Comparison of ENCODE assay signal across 32 cellular contexts in the genomic region with DNA sequence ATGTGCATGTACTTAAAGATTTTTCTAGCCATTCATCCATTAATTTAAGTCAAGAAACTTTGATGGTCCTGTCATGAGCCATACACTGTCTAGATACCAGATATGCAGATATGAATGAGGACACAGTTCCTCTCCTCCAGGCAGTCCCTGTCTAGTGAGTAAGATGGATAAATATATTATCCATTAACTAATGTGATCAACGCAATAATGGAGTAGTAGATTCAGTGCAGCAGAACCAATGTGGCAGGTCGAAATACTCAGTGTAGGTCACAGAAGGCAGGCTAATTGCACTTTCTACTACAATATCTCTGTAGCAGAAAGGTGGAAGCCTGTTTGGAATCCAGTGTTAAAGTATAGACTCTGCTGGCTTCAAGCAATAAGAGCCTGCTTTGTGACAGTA.
"Had no signal": no experiment of that assay in that cellular context is flagged by ENCODE, and none has a peak within 500 bp of the region (broad histone marks: within the 10 kb centered on the region; RNA-seq: fewer than 3 reads in every experiment).

No MANE protein-coding gene starts in this region.

- H3K27ac ChIP-seq: brain microvascular endothelial cell, Peyer's patch, SJSA1, WERI-Rb-1 had no signal

- H3K9me3 ChIP-seq: MG63, Peyer's patch, SJSA1 had no signal

- H3K4me1 ChIP-seq: SJSA1 had no signal

- DNase-seq: activated CD4-positive, alpha-beta T cell treated with anti-CD3 and anti-CD28 coated beads for 1 hour; activated CD4-positive, alpha-beta T cell treated with anti-CD3 and anti-CD28 coated beads for 48 hours; activated CD4-positive, CD25-positive, alpha-beta regulatory T cell; activated CD8-positive, alpha-beta T cell treated with anti-CD3 and anti-CD28 coated beads for 36 hours; activated effector memory CD4-positive, alpha-beta T cell treated with anti-CD3 and anti-CD28 coated beads, Interleukin-2, amount 50 U/mL, for 16 hours; activated naive CD4-positive, alpha-beta T cell; activated naive CD4-positive, alpha-beta T cell treated with anti-CD3 and anti-CD28 coated beads, Interleukin-2, amount 50 U/mL, for 16 hours; activated naive CD8-positive, alpha-beta T cell treated with anti-CD3 and anti-CD28 coated beads for 36 hours; activated T-cell treated with anti-CD3 and anti-CD28 coated beads, Interleukin-2, amount 50 U/mL, for 1 hour; activated T-cell treated with anti-CD3 and anti-CD28 coated beads, Interleukin-2, amount 50 U/mL, for 72 hours; amniotic stem cell; aorta; brain microvascular endothelial cell; Kasumi-1; KG1; MG63; NCI-H1048; NCI-H1105 treated with DMSO at 0.1 percent for 48 hours; NCI-H1436; NCI-H1694; NCI-H1930; NCI-H2081 treated with DMSO at 0.1 percent for 48 hours; NCI-H226; NCI-H446 treated with DMSO at 0.1 percent for 48 hours; PC-3; Peyer's patch; RPMI8226; SHP77 treated with DMSO at 0.1 percent for 48 hours; T1000; WERI-Rb-1 had no signal

- H3K36me3 ChIP-seq: brain microvascular endothelial cell, MG63, Peyer's patch, SJSA1, WERI-Rb-1 had no signal

- H3K27me3 ChIP-seq: brain microvascular endothelial cell, MG63, Peyer's patch, SJSA1 had no signal

- ATAC-seq: activated CD8-positive, alpha-beta T cell treated with anti-CD3 and anti-CD28 coated beads for 36 hours; activated T-cell treated with anti-CD3 and anti-CD28 coated beads, Interleukin-2, amount 50 U/mL, for 72 hours; activated T-helper 17 cell treated with anti-CD3 and anti-CD28 coated beads, Interleukin-2, amount 50 U/mL, for 72 hours; PC-3 had no signal

- H3K4me3 ChIP-seq: MG63, Peyer's patch, SJSA1 had no signal
